Comparison of ENCODE assay signal across 18 cellular contexts in genomic region chr14:20346713-20347112, GRCh38. TPM values are rescaled to one million over a fixed set of nuclear protein-coding genes. Genes with fewer than 3 reads are reported as not detected.
DNase-seq lines count a peak whose midpoint lies in the region; ATAC-seq and TF ChIP-seq lines count a peak whose summit lies in the region.
"Had no signal": no experiment of that assay in that cellular context is flagged by ENCODE, and none has a peak within 500 bp of the region (broad histone marks: within the 10 kb centered on the region; RNA-seq: fewer than 3 reads in every experiment).

No MANE protein-coding gene starts in this region.

- H3K9me3 Mint-ChIP-seq in activated CD8-positive, alpha-beta memory T cell treated with anti-CD3 and anti-CD28 coated beads, Interleukin-2, amount 10 ng/mL, durations not matched to agents 7 days and 5 days (ENCODE audit: low read depth) = no peaks in the 10 kb centered on the region
- no peaks in the 10 kb centered on the region for H3K9me3 Mint-ChIP-seq in activated naive CD8-positive, alpha-beta T cell treated with anti-CD3 and anti-CD28 coated beads, Interleukin-2, amount 10 ng/mL, durations not matched to agents 7 days and 5 days
- H3K9me3 Mint-ChIP-seq in activated naive CD8-positive, alpha-beta T cell treated with anti-CD3 and anti-CD28 coated beads for 36 hours = no peaks in the 10 kb centered on the region
- H3K9me3 Mint-ChIP-seq: CD4-positive, alpha-beta T cell; CD8-positive, alpha-beta T cell had no signal

- H3K36me3 ChIP-seq in HEK293 (ENCODE audit: control insufficient read depth in 2 of 2, insufficient read depth in 1 of 2, low read length in 2 of 2) = peaks cover 62 to 65% of the 10 kb centered on the region in 2 experiments

- H3K36me3 Mint-ChIP-seq in activated CD8-positive, alpha-beta memory T cell treated with anti-CD3 and anti-CD28 coated beads, Interleukin-2, amount 10 ng/mL, durations not matched to agents 7 days and 5 days = peaks cover 39% of the 10 kb centered on the region
- H3K36me3 Mint-ChIP-seq in activated naive CD8-positive, alpha-beta T cell treated with anti-CD3 and anti-CD28 coated beads, Interleukin-2, amount 10 ng/mL, durations not matched to agents 7 days and 5 days = peaks cover 22% of the 10 kb centered on the region
- H3K36me3 Mint-ChIP-seq in activated naive CD8-positive, alpha-beta T cell treated with anti-CD3 and anti-CD28 coated beads for 36 hours = peaks cover 33% of the 10 kb centered on the region

- H3K4me3 Mint-ChIP-seq in activated CD8-positive, alpha-beta memory T cell treated with anti-CD3 and anti-CD28 coated beads, Interleukin-2, amount 10 ng/mL, durations not matched to agents 7 days and 5 days = no peak overlapping the region
- no peak overlapping the region for H3K4me3 Mint-ChIP-seq in activated naive CD8-positive, alpha-beta T cell treated with anti-CD3 and anti-CD28 coated beads, Interleukin-2, amount 10 ng/mL, durations not matched to agents 7 days and 5 days
- no peak overlapping the region for H3K4me3 Mint-ChIP-seq in activated naive CD8-positive, alpha-beta T cell treated with anti-CD3 and anti-CD28 coated beads for 36 hours
- H3K4me3 Mint-ChIP-seq: B cell; CD4-positive, alpha-beta T cell; CD8-positive, alpha-beta T cell had no signal

- H3K27me3 Mint-ChIP-seq in activated CD8-positive, alpha-beta memory T cell treated with anti-CD3 and anti-CD28 coated beads, Interleukin-2, amount 10 ng/mL, durations not matched to agents 7 days and 5 days = no peaks in the 10 kb centered on the region
- H3K27me3 Mint-ChIP-seq in activated naive CD8-positive, alpha-beta T cell treated with anti-CD3 and anti-CD28 coated beads, Interleukin-2, amount 10 ng/mL, durations not matched to agents 7 days and 5 days = no peaks in the 10 kb centered on the region
- peaks cover 3% of the 10 kb centered on the region for H3K27me3 Mint-ChIP-seq in activated naive CD8-positive, alpha-beta T cell treated with anti-CD3 and anti-CD28 coated beads for 36 hours
- H3K27me3 Mint-ChIP-seq: B cell; CD4-positive, alpha-beta T cell had no signal

- CTCF ChIA-PET in activated CD8-positive, alpha-beta memory T cell treated with anti-CD3 and anti-CD28 coated beads, Interleukin-2, amount 10 ng/mL, durations not matched to agents 7 days and 5 days (lab: Charles Lee) = no interaction called here
- CTCF ChIA-PET in HEK293 (lab: Yijun Ruan, JAX) = no interaction called here

- 0 out of 2 replicates have a peak, but pooled peaks cover 2% of the 10 kb centered on the region for H3K4me1 ChIP-seq in HEK293 (ENCODE audit: control insufficient read depth, insufficient read depth, low read length)
- H3K4me1 ChIP-seq: Caco-2 had no signal

- no peak for DNase-seq in activated CD8-positive, alpha-beta memory T cell treated with anti-CD3 and anti-CD28 coated beads, Interleukin-2, amount 10 ng/mL, durations not matched to agents 7 days and 5 days
- DNase-seq in activated CD8-positive, alpha-beta memory T cell treated with anti-CD3 and anti-CD28 coated beads for 24 hours = no peak
- DNase-seq in activated naive CD8-positive, alpha-beta T cell treated with anti-CD3 and anti-CD28 coated beads, Interleukin-2, amount 10 ng/mL, durations not matched to agents 7 days and 5 days = no peak
- no peak for DNase-seq in activated naive CD8-positive, alpha-beta T cell treated with anti-CD3 and anti-CD28 coated beads for 36 hours
- no peak for DNase-seq in central memory CD4-positive, alpha-beta T cell
- DNase-seq: AML-193; Caco-2; Calu3; CD4-positive, alpha-beta T cell; CD8-positive, alpha-beta T cell; DMS79 treated with DMSO at 0.1 percent for 48 hours; GF-D8 had no signal

- H3K27ac ChIP-seq in HEK293 (ENCODE audit: extremely low read depth, low read depth, low read length) = no peak overlapping the region
- H3K27ac ChIP-seq: 22Rv1; A549; BLaER1 treated with 17β-estradiol and CSF1 and Interleukin-3, amounts not matched to agents 10 nM and 100 nM; C4-2B had no signal

- POLR2A ChIA-PET in activated naive CD8-positive, alpha-beta T cell treated with anti-CD3 and anti-CD28 coated beads, Interleukin-2, amount 10 ng/mL, durations not matched to agents 7 days and 5 days (lab: Charles Lee) = no interaction called here
- POLR2A ChIA-PET in HEK293 (lab: Yijun Ruan, JAX) = interaction anchor here (0.7 kb wide), 1 partner anchor 135 kb away, joined by 3 read pairs; no protein-coding TSS in a partner anchor

- H3K9me3 ChIP-seq in HEK293 (ENCODE audit: control insufficient read depth, insufficient read depth, low read depth, low read length) = no peaks in the 10 kb centered on the region
- H3K9me3 ChIP-seq: A549; BLaER1 treated with 17β-estradiol and CSF1 and Interleukin-3, amounts not matched to agents 10 nM and 100 nM; Caco-2 had no signal

- ATAC-seq in activated CD8-positive, alpha-beta memory T cell treated with anti-CD3 and anti-CD28 coated beads, Interleukin-2, amount 10 ng/mL, durations not matched to agents 7 days and 5 days = no peak
- ATAC-seq in activated naive CD8-positive, alpha-beta T cell treated with anti-CD3 and anti-CD28 coated beads, Interleukin-2, amount 10 ng/mL, durations not matched to agents 7 days and 5 days (ENCODE audit: low read depth) = no peak
- ATAC-seq: A549; CD8-positive, alpha-beta T cell had no signal

- H3K4me3 ChIP-seq in HEK293 (ENCODE audit: low read depth, low read length) = no peak overlapping the region
- H3K4me3 ChIP-seq: A549; BLaER1 treated with 17β-estradiol and CSF1 and Interleukin-3, amounts not matched to agents 10 nM and 100 nM had no signal

- no peak for TF ChIP-seq CTCF in HEK293 (tag by site-specific recombination; IDR thresholded peaks at IDR 0.05)

- H3K4me1 Mint-ChIP-seq in activated CD8-positive, alpha-beta memory T cell treated with anti-CD3 and anti-CD28 coated beads, Interleukin-2, amount 10 ng/mL, durations not matched to agents 7 days and 5 days = peaks cover 25% of the 10 kb centered on the region
- H3K4me1 Mint-ChIP-seq in activated naive CD8-positive, alpha-beta T cell treated with anti-CD3 and anti-CD28 coated beads, Interleukin-2, amount 10 ng/mL, durations not matched to agents 7 days and 5 days = peaks cover 13% of the 10 kb centered on the region
- H3K4me1 Mint-ChIP-seq in activated naive CD8-positive, alpha-beta T cell treated with anti-CD3 and anti-CD28 coated beads for 36 hours = peaks cover 21% of the 10 kb centered on the region

- H3K27ac Mint-ChIP-seq in activated CD8-positive, alpha-beta memory T cell treated with anti-CD3 and anti-CD28 coated beads, Interleukin-2, amount 10 ng/mL, durations not matched to agents 7 days and 5 days = peak overlapping the region; percentile 5
- H3K27ac Mint-ChIP-seq in activated naive CD8-positive, alpha-beta T cell treated with anti-CD3 and anti-CD28 coated beads, Interleukin-2, amount 10 ng/mL, durations not matched to agents 7 days and 5 days = peak overlapping the region; percentile 8
- H3K27ac Mint-ChIP-seq in activated naive CD8-positive, alpha-beta T cell treated with anti-CD3 and anti-CD28 coated beads for 36 hours = no peak overlapping the region
- H3K27ac Mint-ChIP-seq: B cell; CD4-positive, alpha-beta T cell; CD8-positive, alpha-beta T cell had no signal

TF ChIP-seq in HEK293, 187 proteins besides CTCF, POLR2A, EP300 and RAD21:
- TF ChIP-seq ATF2 (tag by site-specific recombination; IDR thresholded peaks at IDR 0.05; ENCODE audit: low read depth) (peak; percentile 54; the same call in 1 of the 2 replicates), ZNF658 (tag by site-specific recombination; IDR thresholded peaks at IDR 0.05) (no peak)
TF ChIP-seq in HEK293: peak in this region for 1.

RNA-seq across cellular contexts. Expression of gene PARP2, which starts 3.3 kb away (rescaled TPM):
- total RNA-seq in activated CD8-positive, alpha-beta memory T cell treated with anti-CD3 and anti-CD28 coated beads, Interleukin-2, amount 10 ng/mL, durations not matched to agents 7 days and 5 days = 10 to 100 TPM; 32.6 to 38.4 TPM
- 10 to 100 TPM; 28.3 to 32.7 TPM for total RNA-seq in activated naive CD8-positive, alpha-beta T cell treated with anti-CD3 and anti-CD28 coated beads, Interleukin-2, amount 10 ng/mL, durations not matched to agents 7 days and 5 days
- total RNA-seq in activated naive CD8-positive, alpha-beta T cell treated with anti-CD3 and anti-CD28 coated beads for 36 hours = 10 to 100 TPM; 42.9 to 46.5 TPM

RNA-seq across cellular contexts. Expression of gene CCNB1IP1, which starts 13.6 kb away (rescaled TPM):
- 10 to 100 TPM; 39.0 to 39.5 TPM for total RNA-seq in activated CD8-positive, alpha-beta memory T cell treated with anti-CD3 and anti-CD28 coated beads, Interleukin-2, amount 10 ng/mL, durations not matched to agents 7 days and 5 days
- 10 to 100 TPM; 35.0 to 39.5 TPM for total RNA-seq in activated naive CD8-positive, alpha-beta T cell treated with anti-CD3 and anti-CD28 coated beads, Interleukin-2, amount 10 ng/mL, durations not matched to agents 7 days and 5 days
- total RNA-seq in activated naive CD8-positive, alpha-beta T cell treated with anti-CD3 and anti-CD28 coated beads for 36 hours = 10 to 100 TPM; 70.5 to 73.1 TPM

RNA-seq across cellular contexts. Expression of gene TTC5, which starts 41.0 kb away (rescaled TPM):
- 10 to 100 TPM; 22.4 to 24.4 TPM for total RNA-seq in activated CD8-positive, alpha-beta memory T cell treated with anti-CD3 and anti-CD28 coated beads, Interleukin-2, amount 10 ng/mL, durations not matched to agents 7 days and 5 days
- total RNA-seq in activated naive CD8-positive, alpha-beta T cell treated with anti-CD3 and anti-CD28 coated beads, Interleukin-2, amount 10 ng/mL, durations not matched to agents 7 days and 5 days = 10 to 100 TPM; 21.9 to 22.2 TPM
- total RNA-seq in activated naive CD8-positive, alpha-beta T cell treated with anti-CD3 and anti-CD28 coated beads for 36 hours = 10 to 100 TPM; 27.5 to 27.7 TPM
